ENCODE assay signal across 1 cellular context in genomic region chr5:136005371-136005770, GRCh38.
TF ChIP-seq lines count a peak whose summit lies in the region.

No MANE protein-coding gene starts in this region.

TF ChIP-seq in IMR-90, 13 proteins besides CTCF, POLR2A, EP300 and RAD21:
- TF ChIP-seq ELK1 (IDR thresholded peaks at IDR 0.05; ENCODE audit: borderline replicate concordance, low read depth, low read length), result no peak
- no peak for TF ChIP-seq FOS (IDR thresholded peaks at IDR 0.05; ENCODE audit: low read depth, low read length)
- TF ChIP-seq MAZ (IDR thresholded peaks at IDR 0.05; ENCODE audit: borderline replicate concordance, low read depth, low read length), result no peak
- TF ChIP-seq SMC3 (IDR thresholded peaks at IDR 0.05; ENCODE audit: low read depth, low read length), result no peak
- no peak for TF ChIP-seq CEBPB (IDR thresholded peaks at IDR 0.05; ENCODE audit: low read depth, low read length)
- TF ChIP-seq RFX5 (IDR thresholded peaks at IDR 0.05; ENCODE audit: low read depth, low read length), result no peak
- no peak for TF ChIP-seq RCOR1 (IDR thresholded peaks at IDR 0.05; ENCODE audit: insufficient replicate concordance, low read length)
- no peak for TF ChIP-seq BHLHE40 (IDR thresholded peaks at IDR 0.05; ENCODE audit: low read depth, low read length)
- TF ChIP-seq MAFK (IDR thresholded peaks at IDR 0.05; ENCODE audit: low read depth, low read length), result no peak
- TF ChIP-seq MXI1 (IDR thresholded peaks at IDR 0.05; ENCODE audit: borderline replicate concordance, low read depth, low read length), result no peak
- no peak for TF ChIP-seq USF2 (IDR thresholded peaks at IDR 0.05; ENCODE audit: low read depth, low read length)
- no peak for TF ChIP-seq NFE2L2 (IDR thresholded peaks at IDR 0.05; ENCODE audit: low read depth, low read length)
- TF ChIP-seq CHD1 (IDR thresholded peaks at IDR 0.05; ENCODE audit: low read depth, low read length), result no peak
TF ChIP-seq in IMR-90: peak in this region for 0.
